Comparison of ENCODE assay signal across 10 cellular contexts in genomic region chr1:184056921-184057496, GRCh38. TPM values are rescaled to one million over a fixed set of nuclear protein-coding genes. Genes with fewer than 3 reads are reported as not detected.
DNase-seq lines count a peak whose midpoint lies in the region; ATAC-seq and TF ChIP-seq lines count a peak whose summit lies in the region.
"Had no signal": no experiment of that assay in that cellular context is flagged by ENCODE, and none has a peak within 500 bp of the region (broad histone marks: within the 10 kb centered on the region; RNA-seq: fewer than 3 reads in every experiment).

No MANE protein-coding gene starts in this region.

- CTCF ChIA-PET in Calu3 (lab: Charles Lee) (interaction anchor here (1.3 kb wide), 2 partner anchors 12 to 13 kb away, joined by 3 read pairs; no protein-coding TSS in a partner anchor), PC-3 (lab: Charles Lee) (no interaction called here)

- ATAC-seq in PC-3, result peak; percentile 35; the same call in 1 of the 2 replicates
- no peak for ATAC-seq in stimulated activated naive B cell treated with anti-CD40 and anti-IgM and Interleukin-4, amounts not matched to agents 10 μg/mL and 1 μg/mL and 100 μg/mL, for 72 hours (replicated peaks)

- H3K4me3 ChIP-seq in PC-3 (ENCODE audit: low read length) (peak overlapping the region; percentile 32; the same call in 1 of the 2 replicates), epithelial cell of proximal tubule (ENCODE audit: low read depth, low read length) (no peak overlapping the region), ovary (no peak overlapping the region)
- H3K4me3 ChIP-seq: testis had no signal

- H3K4me1 Mint-ChIP-seq in Calu3 (ENCODE audit: low read depth, unreplicated experiment), result peaks cover 30% of the 10 kb centered on the region
- peaks cover 38% of the 10 kb centered on the region for H3K4me1 Mint-ChIP-seq in neural crest cell
- peaks cover 13 to 17% of the 10 kb centered on the region in 2 donors for H3K4me1 Mint-ChIP-seq in stimulated activated naive B cell treated with anti-CD40 and anti-IgM and Interleukin-4, amounts not matched to agents 10 μg/mL and 1 μg/mL and 100 μg/mL, for 72 hours

- H3K27ac ChIP-seq in PC-3 (ENCODE audit: low read length) (no peak overlapping the region), ovary (no peak overlapping the region)
- H3K27ac ChIP-seq: testis had no signal

- peak overlapping the region; percentile 61 for H3K4me2 ChIP-seq in PC-3 (ENCODE audit: low read length)

- no peak overlapping the region for H3K9ac ChIP-seq in PC-3 (ENCODE audit: low read length)

- H4K20me1 ChIP-seq in PC-3 (ENCODE audit: low read length), result no peaks in the 10 kb centered on the region

- no peaks in the 10 kb centered on the region for H3K9me3 ChIP-seq in PC-3 (ENCODE audit: low read length)
- H3K9me3 ChIP-seq in ovary, result no peaks in the 10 kb centered on the region
- H3K9me3 ChIP-seq: testis had no signal

- TF ChIP-seq EP300 in ovary (IDR thresholded peaks at IDR 0.05), result no peak

- H3K9me3 Mint-ChIP-seq in Calu3 (ENCODE audit: low read depth, unreplicated experiment) (no peaks in the 10 kb centered on the region), neural crest cell (peaks cover 3% of the 10 kb centered on the region)
- no peaks in the 10 kb centered on the region for H3K9me3 Mint-ChIP-seq in stimulated activated naive B cell treated with anti-CD40 and anti-IgM and Interleukin-4, amounts not matched to agents 10 μg/mL and 1 μg/mL and 100 μg/mL, for 72 hours

- H3K27ac Mint-ChIP-seq in Calu3 (ENCODE audit: unreplicated experiment) (peak overlapping the region; percentile 71), neural crest cell (ENCODE audit: unreplicated experiment) (no peak overlapping the region)
- no peak overlapping the region for H3K27ac Mint-ChIP-seq in stimulated activated naive B cell treated with anti-CD40 and anti-IgM and Interleukin-4, amounts not matched to agents 10 μg/mL and 1 μg/mL and 100 μg/mL, for 72 hours

- POLR2A ChIA-PET in PC-3 (lab: Charles Lee; ENCODE audit: unreplicated experiment), result no interaction called here

- H3K36me3 Mint-ChIP-seq in Calu3 (ENCODE audit: insufficient read depth, unreplicated experiment) (peaks cover 20% of the 10 kb centered on the region), neural crest cell (ENCODE audit: low read depth) (peaks cover 25% of the 10 kb centered on the region)
- peaks cover 5 to 32% of the 10 kb centered on the region in 2 donors for H3K36me3 Mint-ChIP-seq in stimulated activated naive B cell treated with anti-CD40 and anti-IgM and Interleukin-4, amounts not matched to agents 10 μg/mL and 1 μg/mL and 100 μg/mL, for 72 hours

- H3K79me2 ChIP-seq in PC-3 (ENCODE audit: low read length), result peaks cover 35% of the 10 kb centered on the region

- no peaks in the 10 kb centered on the region for H3K9me2 ChIP-seq in PC-3 (replicated peaks; ENCODE audit: low read length)

- H3K4me3 Mint-ChIP-seq in Calu3 (ENCODE audit: low read depth, unreplicated experiment) (peak overlapping the region; percentile 26), neural crest cell (peak overlapping the region; percentile 0)
- no peak overlapping the region for H3K4me3 Mint-ChIP-seq in stimulated activated naive B cell treated with anti-CD40 and anti-IgM and Interleukin-4, amounts not matched to agents 10 μg/mL and 1 μg/mL and 100 μg/mL, for 72 hours

- TF ChIP-seq CTCF in Calu3 (IDR thresholded peaks at IDR 0.05; ENCODE audit: unreplicated experiment), result no peak
- TF ChIP-seq CTCF in PC-3 (conservative IDR thresholded peaks at IDR 0.05; ENCODE audit: low read depth, low read length), result no peak
- no peak for TF ChIP-seq CTCF in epithelial cell of proximal tubule (conservative IDR thresholded peaks at IDR 0.05; ENCODE audit: low read depth, low read length)
- TF ChIP-seq CTCF in neural crest cell (conservative IDR thresholded peaks at IDR 0.05), result no peak
- TF ChIP-seq CTCF in ovary (IDR thresholded peaks at IDR 0.05), result no peak

- H3K36me3 ChIP-seq in PC-3 (ENCODE audit: low read depth, low read length) (no peaks in the 10 kb centered on the region; the same call in none of the 2 replicates), ovary (no peaks in the 10 kb centered on the region)

- DNase-seq in Calu3, result no peak
- DNase-seq in PC-3, result peak; percentile 52
- DNase-seq in epithelial cell of proximal tubule (ENCODE audit: low read depth), result peak; percentile 29
- no peak for DNase-seq in neural crest cell (ENCODE audit: low read depth, low spot score)
- DNase-seq in stimulated activated naive B cell treated with anti-CD40 and anti-IgM and Interleukin-4, amounts not matched to agents 10 μg/mL and 1 μg/mL and 100 μg/mL, for 72 hours, result no peak
- no peak for DNase-seq in NCI-H748 (lab: John Stamatoyannopoulos, UW; ENCODE audit: unreplicated experiment)
- no peak for DNase-seq in ovary
- DNase-seq in activated CD4-positive, alpha-beta T cell treated with anti-CD3 and anti-CD28 coated beads for 4 hours, result no peak
- DNase-seq: T-helper 9 cell, testis had no signal

- H3K27me3 ChIP-seq in PC-3 (ENCODE audit: low read length) (no peaks in the 10 kb centered on the region), ovary (no peaks in the 10 kb centered on the region)
- H3K27me3 ChIP-seq: testis had no signal

- H3K4me1 ChIP-seq in PC-3 (ENCODE audit: insufficient read depth, low read length), result peaks cover 23% of the 10 kb centered on the region
- H3K4me1 ChIP-seq in ovary (ENCODE audit: insufficient read depth), result peaks cover 4% of the 10 kb centered on the region
- H3K4me1 ChIP-seq: testis had no signal

- 7 to 22% (median 16%) methylated on average over 2 of the region's 2 CpGs for WGBS in ovary, 3 donors

- intact Hi-C loops in Calu3 (cut with micrococcal nuclease; ENCODE audit: unreplicated experiment) (no loop called here), PC-3 (cut with micrococcal nuclease) (no loop called here), ovary (cut with DNase I) (no loop called here)

- H3K27me3 Mint-ChIP-seq in Calu3 (ENCODE audit: unreplicated experiment) (no peaks in the 10 kb centered on the region), neural crest cell (ENCODE audit: low read depth) (no peaks in the 10 kb centered on the region)
- no peaks in the 10 kb centered on the region for H3K27me3 Mint-ChIP-seq in stimulated activated naive B cell treated with anti-CD40 and anti-IgM and Interleukin-4, amounts not matched to agents 10 μg/mL and 1 μg/mL and 100 μg/mL, for 72 hours

- TF ChIP-seq POLR2A in ovary (IDR thresholded peaks at IDR 0.05), result no peak

- H3F3A ChIP-seq in PC-3 (ENCODE audit: low read length, unreplicated experiment), result peaks cover 6% of the 10 kb centered on the region

- no TSS peak for BruUV-seq in Calu3 (replicated peaks; lab: Mats Ljungman, UMichigan)
- no TSS peak for BruUV-seq in PC-3 (replicated peaks; lab: Mats Ljungman, UMichigan)

- H2AFZ ChIP-seq in PC-3 (ENCODE audit: low read length), result no peak overlapping the region

RNA-seq across cellular contexts. Expression of gene TSEN15, which starts 5.5 kb away (rescaled TPM):
- 51.7 and 62.6 TPM in 2 replicates for total RNA-seq in Calu3 (2022)
- 23.0 and 29.7 TPM in 2 replicates for total RNA-seq in PC-3 (2014; rRNA removed)
- 32.9 and 53.5 TPM in 2 replicates for total RNA-seq in epithelial cell of proximal tubule
- 50.2 and 50.5 TPM in 2 replicates for total RNA-seq in neural crest cell
- 10 to 100 TPM; 12.8 to 54.1 (median 18.2) TPM for total RNA-seq in ovary
- 10 to 100 TPM; 12.7 to 23.7 TPM for polyA plus RNA-seq in ovary

RNA-seq across cellular contexts. Expression of gene COLGALT2, which starts 19.5 kb away (rescaled TPM):
- 5.9 and 6.4 TPM in 2 replicates for total RNA-seq in Calu3 (2022)
- total RNA-seq in PC-3 (2014; rRNA removed), result 0.26 and 0.86 TPM in 2 replicates
- 0.51 and 0.69 TPM in 2 replicates for total RNA-seq in epithelial cell of proximal tubule
- total RNA-seq in neural crest cell, result 15.8 and 16.0 TPM in 2 replicates
- total RNA-seq in ovary, result 1 to 10 TPM in 3 of 7 donors, under 1 TPM in 4; 0.20 to 2.0 (median 0.92) TPM
- polyA plus RNA-seq in ovary, result 1 to 10 TPM in 1 of 2 donors, under 1 TPM in 1; 0.15 to 5.3 TPM

Comparison
In these comparisons a context has a peak if more than half of its experiments do, and no peak if none do; other contexts are left out.
1. DNase-seq: peak in PC-3 (single experiment) and epithelial cell of proximal tubule (single experiment); none in Calu3 (single experiment), neural crest cell (single experiment), stimulated activated naive B cell treated with anti-CD40 and anti-IgM and Interleukin-4, amounts not matched to agents 10 μg/mL and 1 μg/mL and 100 μg/mL, for 72 hours (single experiment), NCI-H748 (single experiment), ovary (0 of 5) and activated CD4-positive, alpha-beta T cell treated with anti-CD3 and anti-CD28 coated beads for 4 hours (0 of 2).
2. H3K4me3 Mint-ChIP-seq: peak in Calu3 (single experiment) and neural crest cell (single experiment); none in stimulated activated naive B cell treated with anti-CD40 and anti-IgM and Interleukin-4, amounts not matched to agents 10 μg/mL and 1 μg/mL and 100 μg/mL, for 72 hours (0 of 2).